Comparison of ENCODE assay signal across 24 cellular contexts in genomic region chr1:18861082-18861481, GRCh38. TPM values are rescaled to one million over a fixed set of nuclear protein-coding genes. Genes with fewer than 3 reads are reported as not detected.
DNase-seq lines count a peak whose midpoint lies in the region; ATAC-seq, FAIRE-seq and TF ChIP-seq lines count a peak whose summit lies in the region.
"Had no signal": no experiment of that assay in that cellular context is flagged by ENCODE, and none has a peak within 500 bp of the region (broad histone marks: within the 10 kb centered on the region; RNA-seq: fewer than 3 reads in every experiment).

No MANE protein-coding gene starts in this region.

- H4K91ac ChIP-seq in H1 (replicated peaks; ENCODE audit: insufficient read length, low read length) = no peak overlapping the region

- TF ChIP-seq CTCF in H1 (IDR thresholded peaks at IDR 0.05; ENCODE audit: control extremely low read depth in 1 of 3, insufficient read depth in 1 of 3, low read depth in 1 of 3, low read length in 3 of 3) (no peak), chondrocyte (IDR thresholded peaks at IDR 0.05) (no peak)

- no peak for ATAC-seq in HG03095 (IDR thresholded peaks at IDR 0.05; ENCODE audit: unreplicated experiment)
- ATAC-seq: CD8-positive, alpha-beta T cell; HCT116 had no signal

- H3K79me2 ChIP-seq in H1 (ENCODE audit: control insufficient read depth in 1 of 2, insufficient read depth in 2 of 2, low read length in 2 of 2) = no peaks in the 10 kb centered on the region

- no peak overlapping the region for H3K56ac ChIP-seq in H1 (replicated peaks; ENCODE audit: insufficient read length, low read depth, low read length)

- H3K27ac ChIP-seq in H1 (ENCODE audit: low read depth, low read length) = no peak overlapping the region
- H3K27ac ChIP-seq: 22Rv1 had no signal

- no peak overlapping the region for H3K4ac ChIP-seq in H1 (replicated peaks; ENCODE audit: insufficient read length, low read depth, low read length)

- peaks cover 23% of the 10 kb centered on the region for H3K27me3 Mint-ChIP-seq in chondrocyte (ENCODE audit: low read depth)

- no peak for TF ChIP-seq POLR2A in H1 (IDR thresholded peaks at IDR 0.05; ENCODE audit: control extremely low read depth in 1 of 2, low read depth in 2 of 2, low read length in 2 of 2)

- H3K4me3 Mint-ChIP-seq in chondrocyte (ENCODE audit: unreplicated experiment) = no peak overlapping the region
- H3K4me3 Mint-ChIP-seq: CD14-positive monocyte; CD8-positive, alpha-beta T cell had no signal

- no peak overlapping the region for H2AK5ac ChIP-seq in H1 (ENCODE audit: low read depth, low read length)

- H4K5ac ChIP-seq in H1 (ENCODE audit: insufficient read length, low read depth, low read length) = no peak overlapping the region

- peaks cover 2% of the 10 kb centered on the region; the same call in 1 of the 2 replicates for H3K79me1 ChIP-seq in H1 (ENCODE audit: low read depth, low read length)

- no peak overlapping the region for H3K23ac ChIP-seq in H1 (ENCODE audit: insufficient read length)

- H3K36me3 Mint-ChIP-seq in chondrocyte (ENCODE audit: low read depth) = no peaks in the 10 kb centered on the region
- H3K36me3 Mint-ChIP-seq: CD14-positive monocyte; CD8-positive, alpha-beta T cell had no signal

- H2BK12ac ChIP-seq in H1 (ENCODE audit: low read depth, low read length) = no peak overlapping the region

- H3K4me1 ChIP-seq in H1 (replicated peaks in 1 of 4; ENCODE audit: control insufficient read depth in 3 of 4, insufficient read depth in 4 of 4, low read length in 3 of 4) = no peaks in the 10 kb centered on the region

- no peak overlapping the region for H3K27ac Mint-ChIP-seq in chondrocyte (ENCODE audit: unreplicated experiment)
- H3K27ac Mint-ChIP-seq: CD14-positive monocyte; CD8-positive, alpha-beta T cell had no signal

- CTCF ChIA-PET in H1 (lab: Charles Lee; ENCODE audit: partially characterized antibody) = interaction anchor here (1.4 to 3.5 kb wide), 4 partner anchors 10 to 24 kb away, joined by 3 to 20 read pairs (median 14); no protein-coding TSS in a partner anchor

- no peaks in the 10 kb centered on the region for H3K9me3 Mint-ChIP-seq in chondrocyte (ENCODE audit: low read depth)
- H3K9me3 Mint-ChIP-seq: CD8-positive, alpha-beta T cell had no signal

- TF ChIP-seq EP300 in H1 (IDR thresholded peaks at IDR 0.05; ENCODE audit: borderline replicate concordance in 1 of 2, low read depth in 2 of 2, low read length in 2 of 2) = no peak

- POLR2A ChIA-PET in H1 (lab: Charles Lee; ENCODE audit: partially characterized antibody) = no interaction called here

- WGBS in H1 (ENCODE audit: extremely low coverage in 1 of 2, insufficient coverage in 1 of 2, insufficient read length in 1 of 2, insufficient replicate concordance in 2 of 2, low coverage in 1 of 2, low lambda C conversion rate in 2 of 2, missing lambda C conversion rate in 1 of 2), 2 experiments = 70% methylated on average over 9 of the region's 9 CpGs; no CpG with 5 or more reads in 1 of the 2 experiments

- peak; percentile 38 for DNase-seq in DMS53 (lab: John Stamatoyannopoulos, UW)
- no peak for DNase-seq in DMS53 treated with DMSO at 0.1 percent for 48 hours (lab: John Stamatoyannopoulos, UW; ENCODE audit: unreplicated experiment)
- DNase-seq in NCI-H748 (lab: John Stamatoyannopoulos, UW; ENCODE audit: unreplicated experiment) = peak; percentile 25
- DNase-seq in NCI-H748 treated with DMSO at 0.1 percent for 48 hours (lab: John Stamatoyannopoulos, UW) = no peak
- no peak for DNase-seq in H1 (ENCODE audit: low read depth in 1 of 2, low spot score in 2 of 2)
- DNase-seq in DMS153 treated with DMSO at 0.1 percent for 48 hours (lab: John Stamatoyannopoulos, UW; ENCODE audit: unreplicated experiment) = no peak
- no peak for DNase-seq in chondrocyte (ENCODE audit: low spot score)
- DNase-seq: CD8-positive, alpha-beta T cell; COR-L47; DMS153; EL; IMR-90; KG1 had no signal

- H4K8ac ChIP-seq in H1 (ENCODE audit: extremely low read depth, insufficient read depth, low read length) = 0 out of 2 replicates have a peak overlapping the region, but pooled peaks have one; percentile 74

- H3K14ac ChIP-seq in H1 (ENCODE audit: insufficient read length) = no peak overlapping the region

- H3K27me3 ChIP-seq in H1 (replicated peaks in 1 of 4; ENCODE audit: control insufficient read depth in 3 of 4, extremely low read depth in 1 of 4, insufficient read depth in 3 of 4, low read length in 3 of 4) = peaks cover 0 to 4% (median 0%) of the 10 kb centered on the region in 4 experiments; a peak in 2 of 7 replicates

- H3K4me1 Mint-ChIP-seq in chondrocyte (ENCODE audit: low read depth) = no peaks in the 10 kb centered on the region
- H3K4me1 Mint-ChIP-seq: CD14-positive monocyte had no signal

- H2AFZ ChIP-seq in H1 (ENCODE audit: low read length) = no peak overlapping the region

- H3K18ac ChIP-seq in H1 (ENCODE audit: extremely low read depth, low read length) = no peak overlapping the region

- no peak overlapping the region for H3K9ac ChIP-seq in H1 (replicated peaks in 1 of 4; ENCODE audit: extremely low read depth in 1 of 4, low read depth in 3 of 4, low read length in 3 of 4)

- TF ChIP-seq RAD21 in H1 (IDR thresholded peaks at IDR 0.05 in 1 of 2, conservative IDR thresholded peaks at IDR 0.05 in 1 of 2; ENCODE audit: low read depth in 2 of 2, low read length in 2 of 2) = no peak

- FAIRE-seq in H1 (lab: Jason Lieb, UNC) = no peak
- FAIRE-seq: D721Med, G401.6, GM12891, GM19239, H54 had no signal

- H4K20me1 ChIP-seq in H1 (replicated peaks in 1 of 2; ENCODE audit: control insufficient read depth in 1 of 2, insufficient read depth in 2 of 2, low read length in 2 of 2) = peaks cover 0 to 8% of the 10 kb centered on the region in 2 experiments

- no peak overlapping the region for H2BK120ac ChIP-seq in H1 (replicated peaks; ENCODE audit: low read depth, low read length)

- no peaks in the 10 kb centered on the region; a peak in 1 of 8 replicates for H3K36me3 ChIP-seq in H1 (ENCODE audit: control insufficient read depth in 2 of 4, insufficient read depth in 4 of 4, low read length in 3 of 4)

- H3K4me2 ChIP-seq in H1 (ENCODE audit: insufficient read depth in 1 of 2, low read depth in 2 of 2, low read length in 2 of 2) = no peak overlapping the region

- no peaks in the 10 kb centered on the region for H3K9me3 ChIP-seq in H1 (ENCODE audit: insufficient read depth in 2 of 2, low read depth in 1 of 2, low read length in 1 of 2)

- H2BK15ac ChIP-seq in H1 (ENCODE audit: low read length) = no peak overlapping the region

- no peak overlapping the region for H2BK5ac ChIP-seq in H1 (ENCODE audit: low read depth, low read length)

- H2BK20ac ChIP-seq in H1 (ENCODE audit: low read length) = no peak overlapping the region

- no peak overlapping the region for H3K4me3 ChIP-seq in H1 (ENCODE audit: extremely low read depth in 1 of 4, insufficient read depth in 2 of 4, low read depth in 3 of 4, low read length in 4 of 4)

- peaks cover 10% of the 10 kb centered on the region; the same call in 1 of the 2 replicates for H3K23me2 ChIP-seq in H1 (ENCODE audit: low read depth, low read length)

TF ChIP-seq in H1, 55 proteins besides CTCF, POLR2A, EP300 and RAD21:
- TF ChIP-seq SIRT6 (IDR thresholded peaks at IDR 0.05; ENCODE audit: low read length) = no peak
- TF ChIP-seq BCL11A (IDR thresholded peaks at IDR 0.05; ENCODE audit: low read depth in 2 of 2, low read length in 2 of 2) = no peak
- no peak for TF ChIP-seq FOSL1 (IDR thresholded peaks at IDR 0.05; ENCODE audit: insufficient read depth, low read depth, low read length)
- no peak for TF ChIP-seq CEBPB (IDR thresholded peaks at IDR 0.05; ENCODE audit: low read depth, low read length)
- no peak for TF ChIP-seq ZNF274 (IDR thresholded peaks at IDR 0.05; ENCODE audit: borderline replicate concordance, extremely low read depth, low read length)

RNA-seq across cellular contexts. Expression of gene TAS1R2, which starts 1.6 kb away (rescaled TPM):
- total RNA-seq in H1 (2021; fragmentation: NEBNext Ultra II Directional; extraction: Animal tissue kit (Norgen Biotek cat#: 25700)) = not detected in 2 replicates
- polyA plus RNA-seq in H1 (2011; rRNA removed) = not detected in 2 replicates
- not detected for polyA plus RNA-seq in H1 (2011; cell fraction: cytosol; rRNA removed)
- not detected for polyA plus RNA-seq in H1 (2011; cell fraction: nucleus; rRNA removed)
- not detected in 4 replicates for polyA plus RNA-seq in H1 (2012, experiment 1 of 2)
- not detected for polyA plus RNA-seq in H1 (2012, experiment 2 of 2)
- polyA plus RNA-seq in H1 (2013, experiment 1 of 2) = not detected
- not detected for polyA plus RNA-seq in H1 (2013, experiment 2 of 2)
- polyA minus RNA-seq in H1 (2011; rRNA and poly(A)+ RNA removed) = not detected in 2 replicates
- polyA minus RNA-seq in H1 (2011; cell fraction: cytosol; rRNA and poly(A)+ RNA removed) = not detected
- polyA minus RNA-seq in H1 (2011; cell fraction: nucleus; rRNA and poly(A)+ RNA removed) = not detected
- total RNA-seq in chondrocyte = not detected in 3 replicates
- total RNA-seq: A673; CD8-positive, alpha-beta T cell; IMR-90 had no signal
- polyA plus RNA-seq: BJ, CD14-positive monocyte, IMR-90 had no signal

RNA-seq across cellular contexts. Expression of gene ALDH4A1, which starts 41.3 kb away (rescaled TPM):
- 29.4 and 30.3 TPM in 2 replicates for total RNA-seq in H1 (2021; fragmentation: NEBNext Ultra II Directional; extraction: Animal tissue kit (Norgen Biotek cat#: 25700))
- polyA plus RNA-seq in H1 (2011; rRNA removed) = 35.9 and 57.4 TPM in 2 replicates
- polyA plus RNA-seq in H1 (2011; cell fraction: cytosol; rRNA removed) = 61.4 TPM
- polyA plus RNA-seq in H1 (2011; cell fraction: nucleus; rRNA removed) = 95.8 TPM
- 25.3 to 32.9 TPM (median 31.9 TPM) in 4 replicates for polyA plus RNA-seq in H1 (2012, experiment 1 of 2)
- 35.0 TPM for polyA plus RNA-seq in H1 (2012, experiment 2 of 2)
- polyA plus RNA-seq in H1 (2013, experiment 1 of 2) = 18.9 TPM
- polyA plus RNA-seq in H1 (2013, experiment 2 of 2) = 16.0 TPM
- polyA minus RNA-seq in H1 (2011; rRNA and poly(A)+ RNA removed) = 20.3 and 22.0 TPM in 2 replicates
- polyA minus RNA-seq in H1 (2011; cell fraction: cytosol; rRNA and poly(A)+ RNA removed) = 21.8 TPM
- polyA minus RNA-seq in H1 (2011; cell fraction: nucleus; rRNA and poly(A)+ RNA removed) = 21.5 TPM
- total RNA-seq in chondrocyte = 9.3 to 15.0 TPM (median 14.2 TPM) in 3 replicates

Comparison
In these comparisons a context has a peak if more than half of its experiments do, and no peak if none do; other contexts are left out.
1. DNase-seq: peak in DMS53 (single experiment) and NCI-H748 (single experiment); none in DMS53 treated with DMSO at 0.1 percent for 48 hours (single experiment), NCI-H748 treated with DMSO at 0.1 percent for 48 hours (single experiment), H1 (0 of 2), DMS153 treated with DMSO at 0.1 percent for 48 hours (single experiment) and chondrocyte (single experiment).